22 cellular contexts compared by ENCODE assay signal in the genomic region with DNA sequence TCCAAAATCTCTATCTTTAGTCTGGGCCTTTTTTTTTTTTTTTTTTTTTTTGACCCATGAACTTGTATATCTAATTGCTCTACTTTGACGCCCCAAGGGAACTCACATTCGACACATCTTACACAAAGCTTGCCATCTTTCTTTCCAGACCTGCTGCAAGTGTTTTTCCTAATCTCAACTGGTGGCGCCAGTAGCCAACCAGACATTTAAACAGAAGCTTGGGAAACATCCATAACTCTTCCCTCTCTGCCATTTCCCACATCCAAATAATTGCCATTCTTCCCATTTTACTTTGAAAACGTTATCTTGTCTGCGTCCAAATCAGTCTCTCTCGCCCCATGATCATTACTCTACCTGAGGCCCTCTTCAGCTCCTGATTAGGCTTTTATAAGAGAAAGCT.
"Had no signal": no experiment of that assay in that cellular context is flagged by ENCODE, and none has a peak within 500 bp of the region (broad histone marks: within the 10 kb centered on the region; RNA-seq: fewer than 3 reads in every experiment).

No MANE protein-coding gene starts in this region.

- H3K9me3 Mint-ChIP-seq: natural killer cell; neural crest cell; stimulated activated naive CD8-positive, alpha-beta T cell treated with anti-CD3 and anti-CD28 coated beads, Interleukin-15, amount 100 ng/mL, for 72 hours had no signal

- H3K36me3 ChIP-seq: heart left ventricle, ovary, right atrium auricular region, sigmoid colon, tibial nerve, upper lobe of right lung, vagina had no signal

- H3K36me3 Mint-ChIP-seq: natural killer cell; stimulated activated naive B cell treated with anti-CD40 and anti-IgM and Interleukin-4, amounts not matched to agents 10 μg/mL and 1 μg/mL and 100 μg/mL, for 72 hours had no signal

- ATAC-seq: esophagus mucosa; heart left ventricle; mucosa of descending colon; natural killer cell; stimulated activated naive B cell treated with anti-CD40 and anti-IgM and Interleukin-4, amounts not matched to agents 10 μg/mL and 1 μg/mL and 100 μg/mL, for 72 hours; stimulated activated naive CD8-positive, alpha-beta T cell treated with anti-CD3 and anti-CD28 coated beads, Interleukin-15, amount 100 ng/mL, for 72 hours; upper lobe of right lung had no signal

- H3K4me3 ChIP-seq: dorsolateral prefrontal cortex, heart left ventricle, mucosa of descending colon, ovary, right atrium auricular region, sigmoid colon, skin epidermis, testis, tibial nerve, upper lobe of right lung, vagina had no signal

- H3K4me1 Mint-ChIP-seq: natural killer cell; stimulated activated naive B cell treated with anti-CD40 and anti-IgM and Interleukin-4, amounts not matched to agents 10 μg/mL and 1 μg/mL and 100 μg/mL, for 72 hours; stimulated activated naive CD8-positive, alpha-beta T cell treated with anti-CD3 and anti-CD28 coated beads, Interleukin-15, amount 100 ng/mL, for 72 hours had no signal

- H3K27me3 ChIP-seq: heart left ventricle, ovary, right atrium auricular region, sigmoid colon, testis, tibial nerve, upper lobe of right lung, vagina had no signal

- H3K4me3 Mint-ChIP-seq: natural killer cell; neural crest cell; stimulated activated naive B cell treated with anti-CD40 and anti-IgM and Interleukin-4, amounts not matched to agents 10 μg/mL and 1 μg/mL and 100 μg/mL, for 72 hours; stimulated activated naive CD8-positive, alpha-beta T cell treated with anti-CD3 and anti-CD28 coated beads, Interleukin-15, amount 100 ng/mL, for 72 hours had no signal

- DNase-seq: dorsolateral prefrontal cortex; effector CD8-positive, alpha-beta T cell; heart left ventricle; hippocampal formation; mammary epithelial cell; mucosa of descending colon; natural killer cell; ovary; sigmoid colon; stimulated activated CD4-positive, alpha-beta T cell treated with anti-CD3 and anti-CD28 coated beads, Interleukin-2, amount 100 ng/mL, for 24 hours; stimulated activated CD4-positive, alpha-beta T cell treated with anti-CD3 and anti-CD28 coated beads, Interleukin-4, amount 100 ng/mL, for 4 hours; stimulated activated naive B cell treated with anti-CD40 and anti-IgM and Interleukin-4, amounts not matched to agents 10 μg/mL and 1 μg/mL and 100 μg/mL, for 72 hours; stimulated activated naive CD8-positive, alpha-beta T cell treated with anti-CD3 and anti-CD28 coated beads, Interleukin-15, amount 100 ng/mL, for 72 hours; testis; upper lobe of right lung had no signal

- H3K9me3 ChIP-seq: heart left ventricle, mucosa of descending colon, ovary, right atrium auricular region, sigmoid colon, testis, tibial nerve, upper lobe of right lung, vagina had no signal

- FAIRE-seq: frontal cortex had no signal

- H3K4me1 ChIP-seq: heart left ventricle, right atrium auricular region, sigmoid colon, testis, tibial nerve, upper lobe of right lung, vagina had no signal

- H3K27ac Mint-ChIP-seq: natural killer cell; stimulated activated naive B cell treated with anti-CD40 and anti-IgM and Interleukin-4, amounts not matched to agents 10 μg/mL and 1 μg/mL and 100 μg/mL, for 72 hours; stimulated activated naive CD8-positive, alpha-beta T cell treated with anti-CD3 and anti-CD28 coated beads, Interleukin-15, amount 100 ng/mL, for 72 hours had no signal

- H3K27ac ChIP-seq: dorsolateral prefrontal cortex, heart left ventricle, ovary, right atrium auricular region, sigmoid colon, skin epidermis, testis, tibial nerve, upper lobe of right lung, vagina had no signal
